1 cellular context compared by ENCODE assay signal in the genomic region with DNA sequence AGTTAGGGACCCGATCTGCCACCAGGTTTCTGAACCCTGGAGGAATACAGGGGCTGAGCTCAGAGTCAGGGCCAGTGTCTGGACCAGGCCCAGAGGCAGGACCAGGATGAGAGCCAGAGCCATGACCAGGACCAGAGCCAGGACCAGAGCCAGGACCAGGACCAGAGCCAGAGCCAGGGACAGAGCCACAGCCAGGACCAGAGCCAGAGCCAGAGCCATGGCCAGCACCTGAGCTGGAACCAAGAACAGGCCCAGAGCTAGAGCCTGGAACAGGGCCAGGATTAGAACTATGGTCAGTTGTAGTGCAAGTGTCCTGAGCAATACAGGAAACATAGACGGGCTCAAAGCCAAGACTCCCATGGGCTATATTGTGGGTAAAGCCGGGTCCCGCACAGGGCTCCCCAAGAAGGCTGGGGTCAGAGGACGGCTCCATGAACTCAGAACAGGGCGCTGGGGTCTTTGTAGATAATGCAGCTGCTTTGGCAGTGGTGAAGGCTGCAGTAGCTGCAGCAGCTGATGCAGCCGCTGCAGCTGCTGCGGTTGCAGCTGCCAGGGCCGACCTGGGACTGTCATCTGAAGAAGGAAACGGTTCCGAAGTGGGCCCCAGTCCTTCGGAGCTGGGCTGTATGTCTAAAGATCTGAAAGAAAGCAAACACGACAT.
TF ChIP-seq lines count a peak whose summit lies in the region.

No MANE protein-coding gene starts in this region.

TF ChIP-seq in H1, 55 proteins besides CTCF, POLR2A, EP300 and RAD21:
- TF ChIP-seq CTBP2 (IDR thresholded peaks at IDR 0.05; ENCODE audit: borderline replicate concordance, insufficient read depth, insufficient read length, low read length) (no peak), YY1 (IDR thresholded peaks at IDR 0.05; ENCODE audit: low read depth, low read length) (no peak), BRCA1 (IDR thresholded peaks at IDR 0.05; ENCODE audit: low read depth, low read length) (no peak), RBBP5 (IDR thresholded peaks at IDR 0.05; ENCODE audit: borderline replicate concordance, low read depth, low read length) (no peak), CHD1 (IDR thresholded peaks at IDR 0.05; ENCODE audit: low read depth, low read length) (no peak), KDM4A (IDR thresholded peaks at IDR 0.05; ENCODE audit: low read depth, low read length, severe bottlenecking) (no peak), TAF7 (optimal IDR thresholded peaks at IDR 0.05; ENCODE audit: borderline replicate concordance, low read depth, low read length) (no peak), KDM1A (IDR thresholded peaks at IDR 0.05; ENCODE audit: borderline replicate concordance, low read length) (no peak)
- TF ChIP-seq, protein P1, sequence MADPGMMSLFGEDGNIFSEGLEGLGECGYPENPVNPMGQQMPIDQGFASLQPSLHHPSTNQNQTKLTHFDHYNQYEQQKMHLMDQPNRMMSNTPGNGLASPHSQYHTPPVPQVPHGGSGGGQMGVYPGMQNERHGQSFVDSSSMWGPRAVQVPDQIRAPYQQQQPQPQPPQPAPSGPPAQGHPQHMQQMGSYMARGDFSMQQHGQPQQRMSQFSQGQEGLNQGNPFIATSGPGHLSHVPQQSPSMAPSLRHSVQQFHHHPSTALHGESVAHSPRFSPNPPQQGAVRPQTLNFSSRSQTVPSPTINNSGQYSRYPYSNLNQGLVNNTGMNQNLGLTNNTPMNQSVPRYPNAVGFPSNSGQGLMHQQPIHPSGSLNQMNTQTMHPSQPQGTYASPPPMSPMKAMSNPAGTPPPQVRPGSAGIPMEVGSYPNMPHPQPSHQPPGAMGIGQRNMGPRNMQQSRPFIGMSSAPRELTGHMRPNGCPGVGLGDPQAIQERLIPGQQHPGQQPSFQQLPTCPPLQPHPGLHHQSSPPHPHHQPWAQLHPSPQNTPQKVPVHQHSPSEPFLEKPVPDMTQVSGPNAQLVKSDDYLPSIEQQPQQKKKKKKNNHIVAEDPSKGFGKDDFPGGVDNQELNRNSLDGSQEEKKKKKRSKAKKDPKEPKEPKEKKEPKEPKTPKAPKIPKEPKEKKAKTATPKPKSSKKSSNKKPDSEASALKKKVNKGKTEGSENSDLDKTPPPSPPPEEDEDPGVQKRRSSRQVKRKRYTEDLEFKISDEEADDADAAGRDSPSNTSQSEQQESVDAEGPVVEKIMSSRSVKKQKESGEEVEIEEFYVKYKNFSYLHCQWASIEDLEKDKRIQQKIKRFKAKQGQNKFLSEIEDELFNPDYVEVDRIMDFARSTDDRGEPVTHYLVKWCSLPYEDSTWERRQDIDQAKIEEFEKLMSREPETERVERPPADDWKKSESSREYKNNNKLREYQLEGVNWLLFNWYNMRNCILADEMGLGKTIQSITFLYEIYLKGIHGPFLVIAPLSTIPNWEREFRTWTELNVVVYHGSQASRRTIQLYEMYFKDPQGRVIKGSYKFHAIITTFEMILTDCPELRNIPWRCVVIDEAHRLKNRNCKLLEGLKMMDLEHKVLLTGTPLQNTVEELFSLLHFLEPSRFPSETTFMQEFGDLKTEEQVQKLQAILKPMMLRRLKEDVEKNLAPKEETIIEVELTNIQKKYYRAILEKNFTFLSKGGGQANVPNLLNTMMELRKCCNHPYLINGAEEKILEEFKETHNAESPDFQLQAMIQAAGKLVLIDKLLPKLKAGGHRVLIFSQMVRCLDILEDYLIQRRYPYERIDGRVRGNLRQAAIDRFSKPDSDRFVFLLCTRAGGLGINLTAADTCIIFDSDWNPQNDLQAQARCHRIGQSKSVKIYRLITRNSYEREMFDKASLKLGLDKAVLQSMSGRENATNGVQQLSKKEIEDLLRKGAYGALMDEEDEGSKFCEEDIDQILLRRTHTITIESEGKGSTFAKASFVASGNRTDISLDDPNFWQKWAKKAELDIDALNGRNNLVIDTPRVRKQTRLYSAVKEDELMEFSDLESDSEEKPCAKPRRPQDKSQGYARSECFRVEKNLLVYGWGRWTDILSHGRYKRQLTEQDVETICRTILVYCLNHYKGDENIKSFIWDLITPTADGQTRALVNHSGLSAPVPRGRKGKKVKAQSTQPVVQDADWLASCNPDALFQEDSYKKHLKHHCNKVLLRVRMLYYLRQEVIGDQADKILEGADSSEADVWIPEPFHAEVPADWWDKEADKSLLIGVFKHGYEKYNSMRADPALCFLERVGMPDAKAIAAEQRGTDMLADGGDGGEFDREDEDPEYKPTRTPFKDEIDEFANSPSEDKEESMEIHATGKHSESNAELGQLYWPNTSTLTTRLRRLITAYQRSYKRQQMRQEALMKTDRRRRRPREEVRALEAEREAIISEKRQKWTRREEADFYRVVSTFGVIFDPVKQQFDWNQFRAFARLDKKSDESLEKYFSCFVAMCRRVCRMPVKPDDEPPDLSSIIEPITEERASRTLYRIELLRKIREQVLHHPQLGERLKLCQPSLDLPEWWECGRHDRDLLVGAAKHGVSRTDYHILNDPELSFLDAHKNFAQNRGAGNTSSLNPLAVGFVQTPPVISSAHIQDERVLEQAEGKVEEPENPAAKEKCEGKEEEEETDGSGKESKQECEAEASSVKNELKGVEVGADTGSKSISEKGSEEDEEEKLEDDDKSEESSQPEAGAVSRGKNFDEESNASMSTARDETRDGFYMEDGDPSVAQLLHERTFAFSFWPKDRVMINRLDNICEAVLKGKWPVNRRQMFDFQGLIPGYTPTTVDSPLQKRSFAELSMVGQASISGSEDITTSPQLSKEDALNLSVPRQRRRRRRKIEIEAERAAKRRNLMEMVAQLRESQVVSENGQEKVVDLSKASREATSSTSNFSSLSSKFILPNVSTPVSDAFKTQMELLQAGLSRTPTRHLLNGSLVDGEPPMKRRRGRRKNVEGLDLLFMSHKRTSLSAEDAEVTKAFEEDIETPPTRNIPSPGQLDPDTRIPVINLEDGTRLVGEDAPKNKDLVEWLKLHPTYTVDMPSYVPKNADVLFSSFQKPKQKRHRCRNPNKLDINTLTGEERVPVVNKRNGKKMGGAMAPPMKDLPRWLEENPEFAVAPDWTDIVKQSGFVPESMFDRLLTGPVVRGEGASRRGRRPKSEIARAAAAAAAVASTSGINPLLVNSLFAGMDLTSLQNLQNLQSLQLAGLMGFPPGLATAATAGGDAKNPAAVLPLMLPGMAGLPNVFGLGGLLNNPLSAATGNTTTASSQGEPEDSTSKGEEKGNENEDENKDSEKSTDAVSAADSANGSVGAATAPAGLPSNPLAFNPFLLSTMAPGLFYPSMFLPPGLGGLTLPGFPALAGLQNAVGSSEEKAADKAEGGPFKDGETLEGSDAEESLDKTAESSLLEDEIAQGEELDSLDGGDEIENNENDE (IDR thresholded peaks at IDR 0.05; ENCODE audit: insufficient replicate concordance, low read length), result no peak
